In genomic region chr2:102061962-102062795, GRCh38 we compare ENCODE assay signal across 1 cellular context.
TF ChIP-seq lines count a peak whose summit lies in the region.

No MANE protein-coding gene starts in this region.

TF ChIP-seq in IMR-90, 13 proteins besides CTCF, POLR2A, EP300 and RAD21 (continued from another document):
- TF ChIP-seq MAZ (IDR thresholded peaks at IDR 0.05; ENCODE audit: borderline replicate concordance, low read depth, low read length), result no peak
- TF ChIP-seq NFE2L2 (IDR thresholded peaks at IDR 0.05; ENCODE audit: low read depth, low read length), result no peak
- no peak for TF ChIP-seq ELK1 (IDR thresholded peaks at IDR 0.05; ENCODE audit: borderline replicate concordance, low read depth, low read length)
